Comparison of ENCODE assay signal across 1 cellular context in genomic region chr14:26276757-26277156, GRCh38.
TF ChIP-seq lines count a peak whose summit lies in the region.

No MANE protein-coding gene starts in this region.

TF ChIP-seq in SK-N-SH, 30 proteins besides CTCF, POLR2A, EP300 and RAD21 (continued from another document):
- no peak for TF ChIP-seq MAX (IDR thresholded peaks at IDR 0.05; ENCODE audit: low read depth)
